Comparison of ENCODE assay signal across 11 cellular contexts in the genomic region with DNA sequence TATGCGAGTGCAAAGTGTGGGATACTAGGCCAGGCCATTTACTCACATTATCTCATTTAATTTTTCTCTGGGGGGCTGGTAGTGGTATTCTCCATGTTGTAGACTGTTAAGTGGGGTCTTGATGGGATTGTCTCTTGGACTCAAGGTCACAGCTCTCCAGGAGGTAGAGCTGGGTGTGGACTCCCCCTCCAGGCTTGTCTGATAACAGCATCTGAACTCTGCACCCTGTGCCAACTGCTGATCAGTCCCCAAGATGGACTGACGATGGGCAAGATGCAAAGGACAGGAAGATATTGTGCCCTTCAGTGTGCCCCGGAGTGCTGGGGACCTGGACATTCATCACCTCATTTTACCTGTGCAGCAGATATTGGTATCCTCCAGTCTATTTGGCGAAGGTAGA.
DNase-seq lines count a peak whose midpoint lies in the region; ATAC-seq lines count a peak whose summit lies in the region.
"Had no signal": no experiment of that assay in that cellular context is flagged by ENCODE, and none has a peak within 500 bp of the region (broad histone marks: within the 10 kb centered on the region; RNA-seq: fewer than 3 reads in every experiment).

No MANE protein-coding gene starts in this region.

- no peak overlapping the region for H3K9ac ChIP-seq in Karpas-422 (ENCODE audit: low read length)

- DNase-seq in NCI-H82 (lab: John Stamatoyannopoulos, UW) (peak; percentile 55), NCI-H82 treated with DMSO at 0.1 percent for 48 hours (lab: John Stamatoyannopoulos, UW; ENCODE audit: unreplicated experiment) (no peak), Karpas-422 (peak; percentile 80), NOMO-1 treated with dmso at 0.1 percent for 144 hours (lab: John Stamatoyannopoulos, UW; ENCODE audit: unreplicated experiment) (no peak), EL (no peak)
- DNase-seq in stimulated activated effector memory CD8-positive, alpha-beta T cell treated with anti-CD3 and anti-CD28 coated beads, Interleukin-12 subunit alpha, Interleukin-12 subunit beta, amount 100 ng/mL, for 72 hours (ENCODE audit: low spot score in 2 of 2): no peak
- DNase-seq: aorta, GF-D8, NCI-H1048 had no signal

- H2AFZ ChIP-seq in Karpas-422 (ENCODE audit: low read length): no peak overlapping the region

- no peaks in the 10 kb centered on the region for H3K9me3 Mint-ChIP-seq in stimulated activated effector memory CD8-positive, alpha-beta T cell treated with anti-CD3 and anti-CD28 coated beads, Interleukin-12 subunit alpha, Interleukin-12 subunit beta, amount 100 ng/mL, for 72 hours

- peak overlapping the region; percentile 74 for H3K27ac Mint-ChIP-seq in stimulated activated effector memory CD8-positive, alpha-beta T cell treated with anti-CD3 and anti-CD28 coated beads, Interleukin-12 subunit alpha, Interleukin-12 subunit beta, amount 100 ng/mL, for 72 hours

- peaks cover 98% of the 10 kb centered on the region for H3K4me1 ChIP-seq in Karpas-422 (ENCODE audit: low read length)

- H3K27ac ChIP-seq in Karpas-422 (ENCODE audit: low read length) (peak overlapping the region; percentile 72), cingulate gyrus (ENCODE audit: low read depth, low read length) (peak overlapping the region; percentile 72)

- H3K9me2 ChIP-seq in Karpas-422 (replicated peaks; ENCODE audit: insufficient read depth, low read length): no peaks in the 10 kb centered on the region

- H3K4me2 ChIP-seq in Karpas-422 (ENCODE audit: low read depth, low read length, poor library complexity, severe bottlenecking): no peak overlapping the region

- H3K27me3 ChIP-seq in Karpas-422 (ENCODE audit: low read length): no peaks in the 10 kb centered on the region

- H3K36me3 Mint-ChIP-seq in stimulated activated effector memory CD8-positive, alpha-beta T cell treated with anti-CD3 and anti-CD28 coated beads, Interleukin-12 subunit alpha, Interleukin-12 subunit beta, amount 100 ng/mL, for 72 hours: peaks cover 28% of the 10 kb centered on the region

- H3K4me3 Mint-ChIP-seq in stimulated activated effector memory CD8-positive, alpha-beta T cell treated with anti-CD3 and anti-CD28 coated beads, Interleukin-12 subunit alpha, Interleukin-12 subunit beta, amount 100 ng/mL, for 72 hours: no peak overlapping the region

- H4K20me1 ChIP-seq in Karpas-422 (ENCODE audit: insufficient read depth, low read depth, low read length): no peaks in the 10 kb centered on the region

- peaks cover 46% of the 10 kb centered on the region for H3K4me1 Mint-ChIP-seq in stimulated activated effector memory CD8-positive, alpha-beta T cell treated with anti-CD3 and anti-CD28 coated beads, Interleukin-12 subunit alpha, Interleukin-12 subunit beta, amount 100 ng/mL, for 72 hours

- peaks cover 100% of the 10 kb centered on the region for H3K79me2 ChIP-seq in Karpas-422 (ENCODE audit: low read length)

- no peaks in the 10 kb centered on the region for H3K9me3 ChIP-seq in Karpas-422 (ENCODE audit: low read length)

- H3K4me3 ChIP-seq in Karpas-422 (ENCODE audit: low read length): no peak overlapping the region

- no peak for ATAC-seq in stimulated activated effector memory CD8-positive, alpha-beta T cell treated with anti-CD3 and anti-CD28 coated beads, Interleukin-12 subunit alpha, Interleukin-12 subunit beta, amount 100 ng/mL, for 72 hours
- no peak for ATAC-seq in HG03097 (IDR thresholded peaks at IDR 0.05; ENCODE audit: low FRiP score, unreplicated experiment)

- peaks cover 14% of the 10 kb centered on the region; the same call in 1 of the 2 replicates for H3K36me3 ChIP-seq in Karpas-422 (ENCODE audit: insufficient read depth, low read length)

Comparison
In these comparisons a context has a peak if more than half of its experiments do, and no peak if none do; other contexts are left out.
1. DNase-seq: peak in NCI-H82 (single experiment) and Karpas-422 (single experiment); none in NCI-H82 treated with DMSO at 0.1 percent for 48 hours (single experiment), stimulated activated effector memory CD8-positive, alpha-beta T cell treated with anti-CD3 and anti-CD28 coated beads, Interleukin-12 subunit alpha, Interleukin-12 subunit beta, amount 100 ng/mL, for 72 hours (0 of 2), NOMO-1 treated with dmso at 0.1 percent for 144 hours (single experiment) and EL (single experiment).